16 cellular contexts compared by ENCODE assay signal in the genomic region with DNA sequence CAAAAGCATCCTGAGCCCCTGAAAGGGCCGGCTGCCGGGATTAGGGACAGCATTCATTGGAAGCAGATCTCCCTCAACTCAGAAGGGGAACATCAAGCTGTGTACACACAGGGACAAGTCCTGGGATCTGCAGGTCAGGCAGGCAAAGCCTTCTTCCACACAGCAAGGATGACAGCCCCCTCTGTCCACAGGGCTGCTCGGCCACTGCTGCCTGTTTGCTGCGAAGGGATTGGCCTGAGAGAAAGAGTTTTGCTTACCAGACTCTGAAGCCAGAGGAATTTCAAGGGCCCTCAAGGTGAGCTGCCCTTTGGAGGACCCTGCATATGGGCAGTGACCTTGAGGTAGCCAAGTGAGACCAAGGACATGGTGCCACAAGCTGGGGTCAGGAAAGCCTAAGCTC. TPM values are rescaled to one million over a fixed set of nuclear protein-coding genes. Genes with fewer than 3 reads are reported as not detected.
DNase-seq lines count a peak whose midpoint lies in the region; ATAC-seq and TF ChIP-seq lines count a peak whose summit lies in the region.
"Had no signal": no experiment of that assay in that cellular context is flagged by ENCODE, and none has a peak within 500 bp of the region (broad histone marks: within the 10 kb centered on the region; RNA-seq: fewer than 3 reads in every experiment).

No MANE protein-coding gene starts in this region.

- peaks cover 69% of the 10 kb centered on the region for H3K27me3 Mint-ChIP-seq in T-helper 17 cell

- TF ChIP-seq CTCF in lower lobe of right lung (IDR thresholded peaks at IDR 0.05) = no peak
- no peak for TF ChIP-seq CTCF in thyroid gland (IDR thresholded peaks at IDR 0.05)
- no peak for TF ChIP-seq CTCF in BE2C (IDR thresholded peaks at IDR 0.05; ENCODE audit: low read depth, low read length)

- no peaks in the 10 kb centered on the region for H3K9me3 ChIP-seq in T-helper 17 cell (ENCODE audit: control insufficient read depth, low read length, poor library complexity, severe bottlenecking)
- no peaks in the 10 kb centered on the region for H3K9me3 ChIP-seq in lower lobe of right lung
- H3K9me3 ChIP-seq in thyroid gland = no peaks in the 10 kb centered on the region
- no peaks in the 10 kb centered on the region for H3K9me3 ChIP-seq in BE2C
- H3K9me3 ChIP-seq: BLaER1, Caco-2, HAP-1 had no signal

- intact Hi-C loops in lower lobe of right lung (cut with DNase I) = no loop called here
- intact Hi-C loops in thyroid gland (cut with DNase I) = no loop called here

- TF ChIP-seq POLR2A in thyroid gland (IDR thresholded peaks at IDR 0.05) = peak in 1 of 2 donors; percentile 56

- H3K27ac ChIP-seq in lower lobe of right lung (no peak overlapping the region), thyroid gland (peak overlapping the region; percentile 86 to 90 (median 89))
- H3K27ac ChIP-seq: BLaER1, C4-2B had no signal

- peaks cover 2% of the 10 kb centered on the region for H3K36me3 Mint-ChIP-seq in T-helper 17 cell (ENCODE audit: low read depth)
- H3K36me3 Mint-ChIP-seq: CD4-positive, CD25-positive, alpha-beta regulatory T cell; CD8-positive, alpha-beta T cell had no signal

- no peak overlapping the region for H3K4me3 Mint-ChIP-seq in T-helper 17 cell
- H3K4me3 Mint-ChIP-seq: CD4-positive, CD25-positive, alpha-beta regulatory T cell; CD8-positive, alpha-beta T cell; GM23338; HFFc6 had no signal

- H3K27ac Mint-ChIP-seq in T-helper 17 cell = peak overlapping the region; percentile 16
- H3K27ac Mint-ChIP-seq: CD8-positive, alpha-beta T cell; GM23338; HFFc6 had no signal

- no peaks in the 10 kb centered on the region for H3K27me3 ChIP-seq in lower lobe of right lung (ENCODE audit: low read depth)
- H3K27me3 ChIP-seq in thyroid gland = no peaks in the 10 kb centered on the region
- H3K27me3 ChIP-seq in BE2C = no peaks in the 10 kb centered on the region
- H3K27me3 ChIP-seq: BLaER1 had no signal

- H3K36me3 ChIP-seq in lower lobe of right lung (no peaks in the 10 kb centered on the region), thyroid gland (no peaks in the 10 kb centered on the region), BE2C (no peaks in the 10 kb centered on the region)
- H3K36me3 ChIP-seq: BLaER1, HAP-1 had no signal

- DNase-seq in T-helper 17 cell = no peak
- DNase-seq in lower lobe of right lung = no peak
- peak; percentile 86 to 88 for DNase-seq in thyroid gland
- no peak for DNase-seq in BE2C
- no peak for DNase-seq in hepatic stellate cell (ENCODE audit: low spot score)
- DNase-seq: Caco-2; CD4-positive, CD25-positive, alpha-beta regulatory T cell; CD8-positive, alpha-beta T cell; DMS153; DND-41; HFFc6 had no signal

- H3K4me1 ChIP-seq in lower lobe of right lung (peaks cover 15% of the 10 kb centered on the region), thyroid gland (peaks cover 81 to 98% of the 10 kb centered on the region in 2 donors), BE2C (no peaks in the 10 kb centered on the region)
- H3K4me1 ChIP-seq: Caco-2, HAP-1 had no signal

- H3K4me1 Mint-ChIP-seq in T-helper 17 cell = peaks cover 8% of the 10 kb centered on the region

- no peak for ATAC-seq in T-helper 17 cell
- ATAC-seq in lower lobe of right lung = peak; percentile 44
- ATAC-seq in GM19452 (IDR thresholded peaks at IDR 0.05; ENCODE audit: unreplicated experiment) = no peak
- ATAC-seq: CD8-positive, alpha-beta T cell; GM23338 had no signal

- H3K4me3 ChIP-seq in lower lobe of right lung (no peak overlapping the region), thyroid gland (replicated peaks in 1 of 3) (no peak overlapping the region), BE2C (ENCODE audit: low read depth, low read length) (no peak overlapping the region)
- H3K4me3 ChIP-seq: BLaER1, GM23338, HAP-1 had no signal

- WGBS in thyroid gland, 2 donors = 21 to 33% methylated on average over 3 of the region's 4 CpGs

RNA-seq across cellular contexts. Expression of a gene that starts 11.1 kb away (rescaled TPM):
- total RNA-seq in T-helper 17 cell = under 1 TPM in 1 of 2 donors, not detected in 1; 0.07 TPM
- total RNA-seq in lower lobe of right lung = 15.0 TPM
- total RNA-seq in thyroid gland = 10 to 100 TPM; 41.7 to 66.7 (median 49.5) TPM
- 1.1 TPM for polyA plus RNA-seq in BE2C (2012; ENCODE audit: insufficient read depth, insufficient read length, low read depth)
- total RNA-seq: CD4-positive, CD25-positive, alpha-beta regulatory T cell; CD8-positive, alpha-beta T cell; HFFc6 had no signal
- polyA plus RNA-seq: CD4-positive, CD25-positive, alpha-beta regulatory T cell had no signal

Comparison
In these comparisons a context has a peak if more than half of its experiments do, and no peak if none do; other contexts are left out.
1. ATAC-seq: peak in lower lobe of right lung (2 of 2); none in T-helper 17 cell (single experiment) and GM19452 (single experiment).
2. DNase-seq: peak in thyroid gland (2 of 2); none in T-helper 17 cell (0 of 3), lower lobe of right lung (single experiment), BE2C (single experiment) and hepatic stellate cell (single experiment).
3. RNA of a gene that starts 11.1 kb away (total RNA-seq): 41.7 to 66.7 TPM in thyroid gland and 15.0 TPM in lower lobe of right lung (single experiment); 0.07 TPM in T-helper 17 cell; every median in the first group is over 10 times any median in the second.